Comparison of ENCODE assay signal across 1 cellular context in genomic region chr15:51735611-51736010, GRCh38.
TF ChIP-seq lines count a peak whose summit lies in the region.

No MANE protein-coding gene starts in this region.

TF ChIP-seq in GM23338, 12 proteins besides CTCF, POLR2A, EP300 and RAD21 (continued from another document):
- TF ChIP-seq STAT1 (IDR thresholded peaks at IDR 0.05; ENCODE audit: unreplicated experiment) (no peak), ETS1 (IDR thresholded peaks at IDR 0.05) (no peak), EZH2phosphoT487 (IDR thresholded peaks at IDR 0.05; ENCODE audit: unreplicated experiment) (no peak), POLR2AphosphoS5 (IDR thresholded peaks at IDR 0.05; ENCODE audit: low read depth) (no peak), JUNB (IDR thresholded peaks at IDR 0.05; ENCODE audit: unreplicated experiment) (no peak), REST (IDR thresholded peaks at IDR 0.05; ENCODE audit: unreplicated experiment) (no peak)
TF ChIP-seq in GM23338: peak in this region for 0.
